In the genomic region with DNA sequence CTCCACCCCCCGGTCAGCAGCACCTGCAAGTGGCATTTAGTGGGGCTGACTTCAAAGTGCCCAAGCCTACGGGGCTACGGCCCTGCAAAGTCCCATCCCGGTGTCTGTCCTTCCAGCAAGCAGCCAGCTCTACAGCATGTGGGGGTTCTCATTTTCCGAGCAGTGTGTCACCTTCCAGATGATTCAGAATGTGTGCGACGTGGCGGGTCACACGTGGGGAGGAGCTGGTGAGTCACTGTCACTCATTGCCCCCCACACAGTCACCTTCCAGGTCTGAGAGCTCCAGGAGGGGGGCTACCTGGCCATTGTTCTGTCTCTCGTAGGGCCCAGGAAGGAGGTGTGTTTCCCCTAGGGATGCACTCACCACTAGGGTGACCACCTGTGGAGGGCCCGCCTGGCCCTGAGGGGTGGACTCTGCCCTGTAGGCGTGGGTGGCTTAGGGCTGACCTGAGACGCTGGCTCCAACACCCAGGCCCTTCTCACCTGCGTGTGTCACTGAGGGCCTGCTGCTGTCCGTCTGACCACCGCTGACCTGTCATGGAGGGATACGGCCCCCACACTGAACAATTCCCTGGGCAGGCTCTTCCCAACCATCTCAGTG, we compare ENCODE assay signal across 10 cellular contexts.
DNase-seq lines count a peak whose midpoint lies in the region; ATAC-seq and TF ChIP-seq lines count a peak whose summit lies in the region.
"Had no signal": no experiment of that assay in that cellular context is flagged by ENCODE, and none has a peak within 500 bp of the region (broad histone marks: within the 10 kb centered on the region; RNA-seq: fewer than 3 reads in every experiment).

No MANE protein-coding gene starts in this region.

- H3K9me3 ChIP-seq in WERI-Rb-1 (ENCODE audit: severe bottlenecking): peaks cover 2% of the 10 kb centered on the region

- TF ChIP-seq CTCF in WERI-Rb-1 (IDR thresholded peaks at IDR 0.05; ENCODE audit: low read depth, low read length): no peak

- ATAC-seq in GM18519 (IDR thresholded peaks at IDR 0.05; ENCODE audit: low FRiP score, unreplicated experiment): no peak

- H3K36me3 ChIP-seq in WERI-Rb-1: no peaks in the 10 kb centered on the region

- no peak overlapping the region for H3K4me3 ChIP-seq in WERI-Rb-1 (ENCODE audit: low read depth, low read length)

- no peaks in the 10 kb centered on the region for H3K27me3 ChIP-seq in WERI-Rb-1 (ENCODE audit: insufficient read depth, low read depth, severe bottlenecking)

- H3K27ac ChIP-seq in WERI-Rb-1: no peak overlapping the region

- DNase-seq in ELR (ENCODE audit: low read depth) (peak; percentile 24), WERI-Rb-1 (no peak), DMS53 treated with DMSO at 0.1 percent for 48 hours (lab: John Stamatoyannopoulos, UW; ENCODE audit: unreplicated experiment) (no peak), Kasumi-1 (lab: John Stamatoyannopoulos, UW) (no peak)
- peak; percentile 69 for DNase-seq in activated CD4-positive, alpha-beta T cell treated with anti-CD3 and anti-CD28 coated beads for 1 hour
- peak; percentile 74 for DNase-seq in activated naive CD8-positive, alpha-beta T cell treated with anti-CD3 and anti-CD28 coated beads, Interleukin-2, amount 50 U/mL, for 16 hours (ENCODE audit: low read depth, low spot score)
- peak; percentile 71 to 73 for DNase-seq in stimulated activated CD4-positive, alpha-beta T cell treated with anti-CD3 and anti-CD28 coated beads, Interleukin-2, amount 100 ng/mL, for 48 hours
- DNase-seq: amniotic stem cell, NCI-H1436 had no signal

Comparison
In these comparisons a context has a peak if more than half of its experiments do, and no peak if none do; other contexts are left out.
1. DNase-seq: peak in ELR (single experiment), activated CD4-positive, alpha-beta T cell treated with anti-CD3 and anti-CD28 coated beads for 1 hour (single experiment), activated naive CD8-positive, alpha-beta T cell treated with anti-CD3 and anti-CD28 coated beads, Interleukin-2, amount 50 U/mL, for 16 hours (single experiment) and stimulated activated CD4-positive, alpha-beta T cell treated with anti-CD3 and anti-CD28 coated beads, Interleukin-2, amount 100 ng/mL, for 48 hours (2 of 2); none in WERI-Rb-1 (single experiment), DMS53 treated with DMSO at 0.1 percent for 48 hours (single experiment) and Kasumi-1 (0 of 2).